ENCODE assay signal across 8 cellular contexts in the genomic region with DNA sequence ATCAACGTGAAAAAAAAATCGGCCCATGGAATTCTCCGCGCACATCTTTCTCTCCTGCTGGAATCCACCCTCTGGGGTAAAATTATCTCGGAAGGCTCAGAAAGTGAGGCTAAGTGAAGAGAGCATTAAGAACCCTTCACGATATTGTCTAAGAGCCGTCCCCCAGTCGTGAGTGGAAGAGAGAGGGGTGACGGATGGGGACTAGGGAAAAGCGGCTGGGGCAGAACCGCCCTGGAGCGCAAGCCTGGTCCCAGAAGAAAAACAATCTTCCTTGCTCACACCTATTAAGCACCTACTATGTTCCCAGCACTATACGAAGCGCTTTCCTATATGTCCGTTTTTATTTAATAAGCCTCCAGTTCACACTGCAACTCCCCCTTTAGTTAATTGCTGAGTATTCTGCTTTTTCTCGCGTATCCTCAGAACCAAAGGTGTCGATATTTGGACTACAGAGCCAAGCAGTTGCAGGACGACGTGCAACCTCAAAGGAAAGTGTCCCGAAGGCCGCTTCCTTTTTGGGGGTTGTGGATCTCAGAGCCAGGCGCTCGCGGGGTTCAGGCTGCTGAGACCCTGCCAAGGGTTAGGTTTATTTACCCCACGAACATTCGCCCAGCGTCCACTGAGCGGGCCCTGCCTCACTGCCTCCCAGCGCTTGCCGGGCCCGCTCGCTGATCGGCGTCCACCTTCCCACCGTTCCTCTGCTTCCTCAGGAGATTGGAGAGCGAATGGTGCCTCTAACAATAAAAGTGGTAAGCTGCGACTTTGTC. TPM values are rescaled to one million over a fixed set of nuclear protein-coding genes. Genes with fewer than 3 reads are reported as not detected.
DNase-seq lines count a peak whose midpoint lies in the region; ATAC-seq, FAIRE-seq and TF ChIP-seq lines count a peak whose summit lies in the region.

No MANE protein-coding gene starts in this region.

- ATAC-seq in activated CD4-positive, alpha-beta T cell treated with anti-CD3 and anti-CD28 coated beads for 36 hours = peak; percentile 42
- ATAC-seq in GM12878 (peak; percentile 30; the same call in 2 of the 3 replicates), left lung (peak; percentile 63), HG02840 (IDR thresholded peaks at IDR 0.05; ENCODE audit: low FRiP score, unreplicated experiment) (no peak)

- H3K27ac ChIP-seq in GM12878 (ENCODE audit: control insufficient read depth, insufficient read depth) (no peak overlapping the region), left lung (no peak overlapping the region), thyroid gland (no peak overlapping the region)

- FAIRE-seq in GM12878 (lab: Jason Lieb, UNC) = no peak

- H3K27me3 ChIP-seq in GM12878 (replicated peaks in 1 of 2; ENCODE audit: control insufficient read depth in 2 of 2, insufficient read depth in 2 of 2, low read length in 1 of 2) (peaks cover 8 to 19% of the 10 kb centered on the region in 2 experiments), left lung (peaks cover 39 to 70% of the 10 kb centered on the region in 2 donors), thyroid gland (no peaks in the 10 kb centered on the region)

- WGBS in GM12878 (ENCODE audit: insufficient coverage, insufficient replicate concordance, low lambda C conversion rate, missing lambda C conversion rate) = 14% methylated on average over 38 of the region's 38 CpGs
- 17 to 20% methylated on average over 38 of the region's 38 CpGs for WGBS in thyroid gland, 2 donors

- peaks cover 13% of the 10 kb centered on the region for H3K4me1 Mint-ChIP-seq in activated CD4-positive, alpha-beta T cell treated with anti-CD3 and anti-CD28 coated beads for 36 hours

- RAD21 ChIA-PET in GM12878 (lab: Charles Lee; ENCODE audit: unreplicated experiment) = no interaction called here

- H3K4me3 Mint-ChIP-seq in activated CD4-positive, alpha-beta T cell treated with anti-CD3 and anti-CD28 coated beads for 36 hours = peak overlapping the region; percentile 69

- CTCF ChIA-PET in activated CD4-positive, alpha-beta T cell treated with anti-CD3 and anti-CD28 coated beads for 36 hours (lab: Charles Lee) = no interaction called here
- CTCF ChIA-PET in GM12878 (lab: Yijun Ruan, JAX) = interaction anchor here (1.0 kb wide), 1 partner anchor 17 kb away, joined by 4 read pairs; no protein-coding TSS in a partner anchor

- SMC1A ChIA-PET in GM12878 (lab: Charles Lee; ENCODE audit: uncharacterized antibody, unreplicated experiment) = no interaction called here

- no peak for TF ChIP-seq EP300 in GM12878 (IDR thresholded peaks at IDR 0.05; ENCODE audit: borderline replicate concordance in 1 of 2, control insufficient read depth in 1 of 2, low read depth in 2 of 2, low read length in 2 of 2)

- no TSS peak for BruUV-seq in GM12878 (replicated peaks; lab: Mats Ljungman, UMichigan)

- peaks cover 39% of the 10 kb centered on the region for H3K27me3 Mint-ChIP-seq in activated CD4-positive, alpha-beta T cell treated with anti-CD3 and anti-CD28 coated beads for 36 hours

- H3K79me2 ChIP-seq in GM12878 (ENCODE audit: control insufficient read depth, insufficient read depth, low read length) = no peaks in the 10 kb centered on the region

- H3K9me3 Mint-ChIP-seq in activated CD4-positive, alpha-beta T cell treated with anti-CD3 and anti-CD28 coated beads for 36 hours (ENCODE audit: low read depth) = no peaks in the 10 kb centered on the region

- TF ChIP-seq POLR2A in GM12878 (IDR thresholded peaks at IDR 0.05; ENCODE audit: low read depth, low read length) = no peak
- no peak for TF ChIP-seq POLR2A in thyroid gland (IDR thresholded peaks at IDR 0.05)

- POLR2A ChIA-PET in activated CD4-positive, alpha-beta T cell treated with anti-CD3 and anti-CD28 coated beads for 36 hours (lab: Charles Lee) = no interaction called here
- POLR2A ChIA-PET in GM12878 (lab: Charles Lee) = no interaction called here

- no peak for TF ChIP-seq CTCF in GM12878 (IDR thresholded peaks at IDR 0.05 in 2 of 3, conservative IDR thresholded peaks at IDR 0.05 in 1 of 3; ENCODE audit: control insufficient read depth in 2 of 3, extremely low read depth in 1 of 3, insufficient read depth in 1 of 3, low read depth in 3 of 3, low read length in 3 of 3)
- no peak for TF ChIP-seq CTCF in left lung (IDR thresholded peaks at IDR 0.05)
- TF ChIP-seq CTCF in thyroid gland (IDR thresholded peaks at IDR 0.05) = no peak

- H3K4me3 ChIP-seq in GM12878 (0 out of 2 replicates have a peak overlapping the region, but pooled peaks have one; percentile 18), left lung (peak overlapping the region; percentile 21 to 32), thyroid gland (replicated peaks in 1 of 3) (peak overlapping the region in 2 of 3 donors; percentile 28 to 42)

- no peak overlapping the region for H3K9ac ChIP-seq in GM12878 (ENCODE audit: control insufficient read depth, insufficient read depth, low read length)

- intact Hi-C loops in activated CD4-positive, alpha-beta T cell treated with anti-CD3 and anti-CD28 coated beads for 36 hours (cut with DNase I, micrococcal nuclease) = no loop called here
- intact Hi-C loops in GM12878 (cut with micrococcal nuclease; ENCODE audit: unreplicated experiment) = no loop called here
- intact Hi-C loops in left lung (cut with DNase I) = no loop called here
- intact Hi-C loops in thyroid gland (cut with DNase I) = no loop called here

- no peaks in the 10 kb centered on the region for H3K36me3 ChIP-seq in GM12878 (ENCODE audit: control insufficient read depth in 2 of 2, insufficient read depth in 2 of 2, low read length in 1 of 2)
- no peaks in the 10 kb centered on the region for H3K36me3 ChIP-seq in left lung
- H3K36me3 ChIP-seq in thyroid gland = no peaks in the 10 kb centered on the region

- peaks cover 3% of the 10 kb centered on the region for H3K36me3 Mint-ChIP-seq in activated CD4-positive, alpha-beta T cell treated with anti-CD3 and anti-CD28 coated beads for 36 hours (ENCODE audit: low read depth)

- TF ChIP-seq RAD21 in GM12878 (IDR thresholded peaks at IDR 0.05; ENCODE audit: insufficient read depth, low read depth, low read length) = no peak

- peak; percentile 19 for DNase-seq in activated CD4-positive, alpha-beta T cell treated with anti-CD3 and anti-CD28 coated beads for 36 hours
- DNase-seq in activated CD4-positive, alpha-beta T cell treated with anti-CD3 and anti-CD28 coated beads for 4 hours = no peak
- DNase-seq in GM12878 (ENCODE audit: low read depth, low spot score) = no peak
- peak in 1 of 2 donors; percentile 83 for DNase-seq in left lung
- DNase-seq in thyroid gland = peak; percentile 4 to 11
- DNase-seq in germinal center (ENCODE audit: low spot score) = no peak
- DNase-seq in NOMO-1 treated with dmso at 0.1 percent for 144 hours (lab: John Stamatoyannopoulos, UW; ENCODE audit: unreplicated experiment) = no peak

- H4K20me1 ChIP-seq in GM12878 (ENCODE audit: control insufficient read depth, insufficient read depth) = no peaks in the 10 kb centered on the region

- no peaks in the 10 kb centered on the region; the same call in 2 of the 3 replicates for H3K9me3 ChIP-seq in GM12878 (replicated peaks; ENCODE audit: control insufficient read depth, insufficient read depth, low read length)
- no peaks in the 10 kb centered on the region for H3K9me3 ChIP-seq in left lung
- H3K9me3 ChIP-seq in thyroid gland = no peaks in the 10 kb centered on the region

- H2AFZ ChIP-seq in GM12878 (ENCODE audit: control insufficient read depth, low read depth, low read length) = no peak overlapping the region

- H3K27ac Mint-ChIP-seq in activated CD4-positive, alpha-beta T cell treated with anti-CD3 and anti-CD28 coated beads for 36 hours = no peak overlapping the region

- in situ Hi-C loops in GM12878 (cut with MboI) = no loop called here

- H3K4me1 ChIP-seq in GM12878 (ENCODE audit: control insufficient read depth, insufficient read depth, low read length) (no peaks in the 10 kb centered on the region), left lung (peaks cover 8 to 16% of the 10 kb centered on the region in 2 donors), thyroid gland (peaks cover 0 to 8% of the 10 kb centered on the region in 2 donors)

- peak overlapping the region; percentile 50 for H3K4me2 ChIP-seq in GM12878 (ENCODE audit: control insufficient read depth, insufficient read depth)

RNA-seq across cellular contexts. Expression of a gene that starts 0.9 kb away (rescaled TPM):
- under 1 TPM; 0.21 to 0.35 TPM for total RNA-seq in activated CD4-positive, alpha-beta T cell treated with anti-CD3 and anti-CD28 coated beads for 36 hours
- 0.40 and 0.51 TPM in 2 replicates for total RNA-seq in GM12878 (2013; cell fraction: nucleolus; rRNA removed)
- total RNA-seq in GM12878 (2014; rRNA removed) (not detected in 2 replicates), GM12878 (2014; rRNA removed; fragmentation: Illumina TruSeq; extraction: Trizol) (not detected in 2 replicates), GM12878 (2021) (not detected in 2 replicates), left lung (under 1 TPM in 1 of 2 donors, not detected in 1; 0.21 TPM), thyroid gland (1 to 10 TPM in 2 of 4 donors, under 1 TPM in 2; 0.71 to 2.1 (median 1.1) TPM)
- polyA plus RNA-seq in GM12878 (2011; ENCODE audit: low read depth) = not detected
- polyA plus RNA-seq in GM12878 (2011; rRNA removed) (0.23 and 0.30 TPM in 2 replicates), GM12878 (2014; fragmentation: Illumina TruSeq; extraction: Trizol) (0.36 TPM in 1 of 2 replicates, not detected in the other), GM12878 (2014; fragmentation: Nextera tagmentation; extraction: Ambion mirVana) (under 1 TPM; 0.04 to 0.08 TPM), GM12878 (2014; rRNA removed) (0.11 TPM in 1 of 2 replicates, not detected in the other), GM12878 (2016; fragmentation: Nextera tagmentation; extraction: Ambion mirVana) (not detected)
- 0.06 TPM in 1 of 2 replicates, not detected in the other for polyA plus RNA-seq in GM12878 (2011; cell fraction: cytosol; rRNA removed)
- 0.10 TPM in 1 of 2 replicates, not detected in the other for polyA plus RNA-seq in GM12878 (2011; cell fraction: nucleus; rRNA removed)
- not detected in 2 replicates for polyA plus RNA-seq in GM12878 (2012)
- polyA minus RNA-seq in GM12878 (2011; rRNA and poly(A)+ RNA removed) = not detected in 2 replicates
- polyA minus RNA-seq in GM12878 (2011; cell fraction: cytosol; rRNA and poly(A)+ RNA removed) = not detected in 2 replicates
- not detected in 2 replicates for polyA minus RNA-seq in GM12878 (2011; cell fraction: nucleus; rRNA and poly(A)+ RNA removed)

RNA-seq across cellular contexts. Expression of a gene that starts 22.2 kb away (rescaled TPM):
- total RNA-seq in activated CD4-positive, alpha-beta T cell treated with anti-CD3 and anti-CD28 coated beads for 36 hours = 100 to 1,000 TPM in 1 of 2 experiments, 10 to 100 TPM in 1; 64.3 to 113 TPM
- 81.8 and 92.1 TPM in 2 replicates for total RNA-seq in GM12878 (2013; cell fraction: nucleolus; rRNA removed)
- total RNA-seq in GM12878 (2014; rRNA removed) (52.8 and 64.7 TPM in 2 replicates), GM12878 (2014; rRNA removed; fragmentation: Illumina TruSeq; extraction: Trizol) (64.3 and 66.1 TPM in 2 replicates), GM12878 (2021) (84.6 and 91.5 TPM in 2 replicates), left lung (10 to 100 TPM; 35.5 to 49.6 TPM), thyroid gland (10 to 100 TPM; 21.7 to 47.7 (median 24.6) TPM)
- polyA plus RNA-seq in GM12878 (2011; ENCODE audit: low read depth) = 9.0 TPM
- polyA plus RNA-seq in GM12878 (2011; rRNA removed) (35.2 and 57.5 TPM in 2 replicates), GM12878 (2014; fragmentation: Illumina TruSeq; extraction: Trizol) (51.0 and 67.1 TPM in 2 replicates), GM12878 (2014; fragmentation: Nextera tagmentation; extraction: Ambion mirVana) (10 to 100 TPM; 24.3 to 29.7 TPM), GM12878 (2014; rRNA removed) (25.2 and 28.9 TPM in 2 replicates), GM12878 (2016; fragmentation: Nextera tagmentation; extraction: Ambion mirVana) (10 to 100 TPM; 91.5 to 93.1 TPM)
- polyA plus RNA-seq in GM12878 (2011; cell fraction: cytosol; rRNA removed) = 8.2 and 9.4 TPM in 2 replicates
- 10.2 and 16.0 TPM in 2 replicates for polyA plus RNA-seq in GM12878 (2011; cell fraction: nucleus; rRNA removed)
- polyA plus RNA-seq in GM12878 (2012) = 15.2 and 21.9 TPM in 2 replicates
- 27.8 and 54.3 TPM in 2 replicates for polyA minus RNA-seq in GM12878 (2011; rRNA and poly(A)+ RNA removed)
- polyA minus RNA-seq in GM12878 (2011; cell fraction: cytosol; rRNA and poly(A)+ RNA removed) = 20.6 and 27.1 TPM in 2 replicates
- polyA minus RNA-seq in GM12878 (2011; cell fraction: nucleus; rRNA and poly(A)+ RNA removed) = 16.4 and 34.3 TPM in 2 replicates

RNA-seq across cellular contexts. Expression of a gene that starts 23.1 kb away (rescaled TPM):
- total RNA-seq in activated CD4-positive, alpha-beta T cell treated with anti-CD3 and anti-CD28 coated beads for 36 hours = 10 to 100 TPM; 41.9 to 64.8 TPM
- 12.7 and 13.1 TPM in 2 replicates for total RNA-seq in GM12878 (2013; cell fraction: nucleolus; rRNA removed)
- total RNA-seq in GM12878 (2014; rRNA removed) (37.5 TPM in 2 replicates), GM12878 (2014; rRNA removed; fragmentation: Illumina TruSeq; extraction: Trizol) (51.5 and 56.6 TPM in 2 replicates), GM12878 (2021) (36.7 and 40.1 TPM in 2 replicates), left lung (10 to 100 TPM; 47.9 to 56.5 TPM), thyroid gland (10 to 100 TPM; 27.9 to 92.4 (median 53.2) TPM)
- polyA plus RNA-seq in GM12878 (2011; ENCODE audit: low read depth) = 9.7 TPM
- polyA plus RNA-seq in GM12878 (2011; rRNA removed) (45.1 and 57.7 TPM in 2 replicates), GM12878 (2014; fragmentation: Illumina TruSeq; extraction: Trizol) (11.9 and 25.5 TPM in 2 replicates), GM12878 (2014; fragmentation: Nextera tagmentation; extraction: Ambion mirVana) (100 to 1,000 TPM; 197 to 215 TPM), GM12878 (2014; rRNA removed) (81.3 and 83.6 TPM in 2 replicates), GM12878 (2016; fragmentation: Nextera tagmentation; extraction: Ambion mirVana) (100 to 1,000 TPM; 227 to 242 TPM)
- 40.2 and 41.9 TPM in 2 replicates for polyA plus RNA-seq in GM12878 (2011; cell fraction: cytosol; rRNA removed)
- 28.3 and 30.8 TPM in 2 replicates for polyA plus RNA-seq in GM12878 (2011; cell fraction: nucleus; rRNA removed)
- 64.9 and 68.6 TPM in 2 replicates for polyA plus RNA-seq in GM12878 (2012)
- 11.4 and 11.5 TPM in 2 replicates for polyA minus RNA-seq in GM12878 (2011; rRNA and poly(A)+ RNA removed)
- polyA minus RNA-seq in GM12878 (2011; cell fraction: cytosol; rRNA and poly(A)+ RNA removed) = 9.1 and 9.4 TPM in 2 replicates
- 6.0 and 6.2 TPM in 2 replicates for polyA minus RNA-seq in GM12878 (2011; cell fraction: nucleus; rRNA and poly(A)+ RNA removed)

Comparison
In these comparisons a context has a peak if more than half of its experiments do, and no peak if none do; other contexts are left out.
1. DNase-seq: peak in activated CD4-positive, alpha-beta T cell treated with anti-CD3 and anti-CD28 coated beads for 36 hours (single experiment) and thyroid gland (2 of 2); none in activated CD4-positive, alpha-beta T cell treated with anti-CD3 and anti-CD28 coated beads for 4 hours (0 of 2), GM12878 (single experiment), germinal center (single experiment) and NOMO-1 treated with dmso at 0.1 percent for 144 hours (single experiment).
2. Peak in every context shown above with its lines, with median percentiles within 50 percentile points of each other: H3K4me3 ChIP-seq.